1 cellular context compared by ENCODE assay signal in genomic region chr16:3027983-3028715, GRCh38.
TF ChIP-seq lines count a peak whose summit lies in the region.

No MANE protein-coding gene starts in this region.

TF ChIP-seq in K562, 482 proteins besides CTCF, POLR2A, EP300 and RAD21 (continues in another document):
- 0 out of 2 replicates have a peak, but pooled peaks have one; percentile 22 for TF ChIP-seq DEAF1 (CRISPR knock-in tag; IDR thresholded peaks at IDR 0.05)
- TF ChIP-seq SIX5 (IDR thresholded peaks at IDR 0.05; ENCODE audit: borderline replicate concordance in 1 of 2, insufficient read depth in 1 of 2, low read depth in 1 of 2, low read length in 2 of 2), result no peak
- no peak for TF ChIP-seq IRF1 (CRISPR knock-in tag; IDR thresholded peaks at IDR 0.05; ENCODE audit: borderline replicate concordance)
- 0 out of 4 replicates have a peak, but pooled peaks of 1 of the 2 experiments have one; percentile 58 for TF ChIP-seq BCLAF1 (IDR thresholded peaks at IDR 0.05; ENCODE audit: borderline replicate concordance in 1 of 2, control insufficient read depth in 1 of 2, low read depth in 2 of 2, low read length in 1 of 2)
- TF ChIP-seq E2F6 (IDR thresholded peaks at IDR 0.05; ENCODE audit: borderline replicate concordance in 1 of 2, extremely low read depth in 1 of 2, insufficient read depth in 1 of 2, insufficient read length in 1 of 2, low read depth in 1 of 2, low read length in 1 of 2, poor library complexity in 1 of 2, severe bottlenecking in 1 of 2), result peak in 1 of 2 experiments; percentile 56
- no peak for TF ChIP-seq NCOA2 (IDR thresholded peaks at IDR 0.05; ENCODE audit: partially characterized antibody in 2 of 2)
- 0 out of 2 replicates have a peak, but pooled peaks have one; percentile 39 for TF ChIP-seq ETS1 (conservative IDR thresholded peaks at IDR 0.05; ENCODE audit: control insufficient read depth, low read depth, low read length)
- peak; percentile 83 for TF ChIP-seq HMGN3 (IDR thresholded peaks at IDR 0.05; ENCODE audit: borderline replicate concordance, extremely low read depth, insufficient read length, low read depth, low read length)
- no peak for TF ChIP-seq CHD1 (IDR thresholded peaks at IDR 0.05; ENCODE audit: low read length)
- TF ChIP-seq ATF4 (CRISPR knock-in tag; IDR thresholded peaks at IDR 0.05), result no peak
- TF ChIP-seq HDAC6 (IDR thresholded peaks at IDR 0.05; ENCODE audit: low read depth, low read length), result 0 out of 2 replicates have a peak, but pooled peaks have one; percentile 4
- TF ChIP-seq RCOR1 (IDR thresholded peaks at IDR 0.05; ENCODE audit: borderline replicate concordance in 1 of 2, low read depth in 2 of 2, low read length in 2 of 2), result peak in 1 of 2 experiments; percentile 63; a peak in 1 of 4 replicates
- TF ChIP-seq UBTF (IDR thresholded peaks at IDR 0.05; ENCODE audit: borderline replicate concordance in 1 of 2, low read depth in 2 of 2, low read length in 2 of 2), result peak in 1 of 2 experiments; percentile 78; a peak in 2 of 4 replicates
- no peak for TF ChIP-seq ZNF311 (CRISPR knock-in tag; IDR thresholded peaks at IDR 0.05)
- peak; percentile 81 for TF ChIP-seq CTBP1 (IDR thresholded peaks at IDR 0.05; ENCODE audit: borderline replicate concordance)
- TF ChIP-seq RBFOX2 (IDR thresholded peaks at IDR 0.05; ENCODE audit: low read depth, low read length), result peak; percentile 57
- TF ChIP-seq VEZF1 (CRISPR knock-in tag; IDR thresholded peaks at IDR 0.05), result peak; percentile 71
- peak; percentile 77; the same call in 1 of the 2 replicates for TF ChIP-seq RB1 (IDR thresholded peaks at IDR 0.05; ENCODE audit: low read depth)
- TF ChIP-seq MAZ (CRISPR knock-in tag; conservative IDR thresholded peaks at IDR 0.05 in 1 of 2, IDR thresholded peaks at IDR 0.05 in 1 of 2), result peak; percentile 43 to 92; a peak in 2 of 4 replicates
- TF ChIP-seq CCNT2 (IDR thresholded peaks at IDR 0.05; ENCODE audit: borderline replicate concordance, extremely low read depth, insufficient read length, low read depth, low read length), result peak; percentile 64
- TF ChIP-seq ZFP36 (IDR thresholded peaks at IDR 0.05; ENCODE audit: low read depth, low read length, partially characterized antibody), result no peak
- TF ChIP-seq FOXM1 (IDR thresholded peaks at IDR 0.05; ENCODE audit: low read depth), result no peak
- 0 out of 2 replicates have a peak, but pooled peaks have one; percentile 42 for TF ChIP-seq FOXM1 (CRISPR knock-in tag; IDR thresholded peaks at IDR 0.05; ENCODE audit: low read depth)
- TF ChIP-seq L3MBTL2 (IDR thresholded peaks at IDR 0.05), result peak; percentile 55; the same call in 1 of the 2 replicates
- peak; percentile 7; the same call in 1 of the 2 replicates for TF ChIP-seq CBFA2T2 (conservative IDR thresholded peaks at IDR 0.05)
- peak; percentile 31; the same call in 1 of the 2 replicates for TF ChIP-seq ZNF511 (CRISPR knock-in tag; IDR thresholded peaks at IDR 0.05)
- TF ChIP-seq HES1 (IDR thresholded peaks at IDR 0.05; ENCODE audit: low read depth), result no peak
- TF ChIP-seq CTCFL (IDR thresholded peaks at IDR 0.05; ENCODE audit: borderline replicate concordance, insufficient read depth, low read depth, low read length, poor library complexity, severe bottlenecking), result peak; percentile 94
- TF ChIP-seq CXXC5 (CRISPR knock-in tag; IDR thresholded peaks at IDR 0.05), result peak; percentile 51
- TF ChIP-seq MAX (CRISPR knock-in tag; IDR thresholded peaks at IDR 0.05), result peak; percentile 68
- TF ChIP-seq ZFX (CRISPR knock-in tag; IDR thresholded peaks at IDR 0.05), result peak; percentile 30; the same call in 1 of the 2 replicates
- peak; percentile 21; the same call in 1 of the 2 replicates for TF ChIP-seq CBFA2T3 (IDR thresholded peaks at IDR 0.05)
- peak; percentile 92 for TF ChIP-seq SP1 (CRISPR knock-in tag; IDR thresholded peaks at IDR 0.05)
- TF ChIP-seq TCF3 (CRISPR knock-in tag; IDR thresholded peaks at IDR 0.05), result 0 out of 2 replicates have a peak, but pooled peaks have one; percentile 24
- peak in 1 of 2 experiments; percentile 42; a peak in 1 of 4 replicates for TF ChIP-seq MNT (conservative IDR thresholded peaks at IDR 0.05)
- TF ChIP-seq MYNN (IDR thresholded peaks at IDR 0.05), result peak; percentile 47; the same call in 1 of the 2 replicates
- TF ChIP-seq MYNN (CRISPR knock-in tag; IDR thresholded peaks at IDR 0.05), result no peak
